ENCODE assay signal across 34 cellular contexts in genomic region chr10:68211635-68212034, GRCh38. TPM values are rescaled to one million over a fixed set of nuclear protein-coding genes. Genes with fewer than 3 reads are reported as not detected.
"Had no signal": no experiment of that assay in that cellular context is flagged by ENCODE, and none has a peak within 500 bp of the region (broad histone marks: within the 10 kb centered on the region; RNA-seq: fewer than 3 reads in every experiment).

No MANE protein-coding gene starts in this region.

- H3K27me3 ChIP-seq: ascending aorta, breast epithelium, cardiac muscle cell, colonic mucosa, esophagus squamous epithelium, gastrocnemius medialis, heart left ventricle had no signal

- DNase-seq: activated B cell treated with CpG ODN at 0.5 μM for 24 hours; activated CD4-positive, alpha-beta T cell treated with anti-CD3 and anti-CD28 coated beads for 48 hours; activated CD4-positive, alpha-beta T cell treated with anti-CD3 and anti-CD28 coated beads, Interleukin-2, amount 50 U/mL, for 1 hour; activated CD4-positive, alpha-beta T cell treated with anti-CD3 and anti-CD28 coated beads, Interleukin-2, amount 50 U/mL, for 48 hours; activated CD8-positive, alpha-beta memory T cell treated with anti-CD3 and anti-CD28 coated beads for 24 hours; activated CD8-positive, alpha-beta T cell treated with anti-CD3 and anti-CD28 coated beads for 36 hours; activated effector memory CD4-positive, alpha-beta T cell treated with Interleukin-2 at 50 U/mL for 16 hours; activated naive CD4-positive, alpha-beta T cell; activated naive CD4-positive, alpha-beta T cell treated with anti-CD3 and anti-CD28 coated beads, Interleukin-2, amount 10 ng/mL, durations not matched to agents 7 days and 5 days; activated naive CD8-positive, alpha-beta T cell treated with anti-CD3 and anti-CD28 coated beads, Interleukin-2, amount 10 ng/mL, durations not matched to agents 7 days and 5 days; activated T-cell treated with anti-CD3 and anti-CD28 coated beads, Interleukin-2, amount 50 U/mL, for 4 hours; central memory CD4-positive, alpha-beta T cell; cerebellar nuclear complex; colonic mucosa; effector CD8-positive, alpha-beta T cell; esophagus squamous epithelium; foreskin keratinocyte; gastrocnemius medialis; glutamatergic neuron; heart left ventricle; T1000; WERI-Rb-1 had no signal

- H3K27ac ChIP-seq: ascending aorta, breast epithelium, cardiac muscle cell, colonic mucosa, epithelial cell of prostate, esophagus squamous epithelium, foreskin keratinocyte, gastrocnemius medialis, heart left ventricle, WERI-Rb-1 had no signal

- H3K4me3 Mint-ChIP-seq: activated B cell treated with CpG ODN at 0.5 μM for 24 hours; activated CD8-positive, alpha-beta T cell treated with anti-CD3 and anti-CD28 coated beads for 36 hours; activated naive CD4-positive, alpha-beta T cell treated with anti-CD3 and anti-CD28 coated beads, Interleukin-2, amount 10 ng/mL, durations not matched to agents 7 days and 5 days; activated naive CD8-positive, alpha-beta T cell treated with anti-CD3 and anti-CD28 coated beads, Interleukin-2, amount 10 ng/mL, durations not matched to agents 7 days and 5 days; activated T-cell treated with anti-CD3 and anti-CD28 coated beads, Interleukin-2, amount 50 U/mL, for 4 hours; activated T-helper 17 cell treated with anti-CD3 and anti-CD28 coated beads, Interleukin-2, amount 50 U/mL, for 72 hours; brain; T-helper 1 cell treated with Interleukin-12 subunit alpha and Interleukin-12 subunit beta and Interleukin-4 antibody, amounts not matched to agents 30 μg/mL and 1 μg/mL, for 36 hours; T-helper 2 cell treated with Interferon-gamma antibody and Interleukin-4, amounts not matched to agents 5 μg/mL and 100 μg/mL, for 36 hours had no signal

- H3K4me1 ChIP-seq: ascending aorta, breast epithelium, colonic mucosa, esophagus squamous epithelium, foreskin keratinocyte, gastrocnemius medialis, heart left ventricle had no signal

- H3K27me3 Mint-ChIP-seq: activated CD8-positive, alpha-beta T cell treated with anti-CD3 and anti-CD28 coated beads for 36 hours; brain had no signal

- H3K36me3 ChIP-seq: ascending aorta, breast epithelium, cardiac muscle cell, colonic mucosa, esophagus squamous epithelium, WERI-Rb-1 had no signal

- H3K9me3 Mint-ChIP-seq: activated B cell treated with CpG ODN at 0.5 μM for 24 hours; activated CD8-positive, alpha-beta T cell treated with anti-CD3 and anti-CD28 coated beads for 36 hours; activated naive CD4-positive, alpha-beta T cell treated with anti-CD3 and anti-CD28 coated beads, Interleukin-2, amount 10 ng/mL, durations not matched to agents 7 days and 5 days; activated naive CD4-positive, alpha-beta T cell treated with anti-CD3 and anti-CD28 coated beads, Interleukin-2, amount 50 U/mL, for 72 hours; activated naive CD8-positive, alpha-beta T cell treated with anti-CD3 and anti-CD28 coated beads, Interleukin-2, amount 10 ng/mL, durations not matched to agents 7 days and 5 days; activated T-cell treated with anti-CD3 and anti-CD28 coated beads, Interleukin-2, amount 50 U/mL, for 4 hours; activated T-helper 17 cell treated with anti-CD3 and anti-CD28 coated beads, Interleukin-2, amount 50 U/mL, for 72 hours; brain; T-helper 1 cell treated with Interleukin-12 subunit alpha and Interleukin-12 subunit beta and Interleukin-4 antibody, amounts not matched to agents 30 μg/mL and 1 μg/mL, for 36 hours; T-helper 2 cell treated with Interferon-gamma antibody and Interleukin-4, amounts not matched to agents 5 μg/mL and 100 μg/mL, for 36 hours had no signal

- H3K4me3 ChIP-seq: ascending aorta, breast epithelium, cardiac muscle cell, colonic mucosa, esophagus squamous epithelium, gastrocnemius medialis, heart left ventricle had no signal

- H3K4me1 Mint-ChIP-seq: activated B cell treated with CpG ODN at 0.5 μM for 24 hours; activated naive CD4-positive, alpha-beta T cell treated with anti-CD3 and anti-CD28 coated beads, Interleukin-2, amount 10 ng/mL, durations not matched to agents 7 days and 5 days; activated naive CD8-positive, alpha-beta T cell treated with anti-CD3 and anti-CD28 coated beads, Interleukin-2, amount 10 ng/mL, durations not matched to agents 7 days and 5 days; activated T-helper 17 cell treated with anti-CD3 and anti-CD28 coated beads, Interleukin-2, amount 50 U/mL, for 72 hours had no signal

- H3K9me3 ChIP-seq: ascending aorta, breast epithelium, colonic mucosa, esophagus squamous epithelium, gastrocnemius medialis, heart left ventricle had no signal

- H3K36me3 Mint-ChIP-seq: activated naive CD4-positive, alpha-beta T cell treated with anti-CD3 and anti-CD28 coated beads, Interleukin-2, amount 10 ng/mL, durations not matched to agents 7 days and 5 days; activated naive CD4-positive, alpha-beta T cell treated with anti-CD3 and anti-CD28 coated beads, Interleukin-2, amount 50 U/mL, for 72 hours; activated naive CD8-positive, alpha-beta T cell treated with anti-CD3 and anti-CD28 coated beads, Interleukin-2, amount 10 ng/mL, durations not matched to agents 7 days and 5 days; brain had no signal

- ATAC-seq: activated CD4-positive, CD25-positive, alpha-beta regulatory T cell treated with anti-CD3 and anti-CD28 coated beads, Interleukin-2, amount 50 U/mL, for 24 hours; activated CD8-positive, alpha-beta T cell treated with anti-CD3 and anti-CD28 coated beads for 36 hours; activated naive CD4-positive, alpha-beta T cell treated with anti-CD3 and anti-CD28 coated beads, Interleukin-2, amount 50 U/mL, for 72 hours; activated T-cell treated with anti-CD3 and anti-CD28 coated beads, Interleukin-2, amount 50 U/mL, for 4 hours; activated T-helper 17 cell treated with anti-CD3 and anti-CD28 coated beads, Interleukin-2, amount 50 U/mL, for 72 hours; foreskin keratinocyte; gastrocnemius medialis had no signal

- H3K27ac Mint-ChIP-seq: activated B cell treated with CpG ODN at 0.5 μM for 24 hours; activated CD8-positive, alpha-beta T cell treated with anti-CD3 and anti-CD28 coated beads for 36 hours; activated naive CD4-positive, alpha-beta T cell treated with anti-CD3 and anti-CD28 coated beads, Interleukin-2, amount 10 ng/mL, durations not matched to agents 7 days and 5 days; activated naive CD4-positive, alpha-beta T cell treated with anti-CD3 and anti-CD28 coated beads, Interleukin-2, amount 50 U/mL, for 72 hours; activated naive CD8-positive, alpha-beta T cell treated with anti-CD3 and anti-CD28 coated beads, Interleukin-2, amount 10 ng/mL, durations not matched to agents 7 days and 5 days; activated T-helper 17 cell treated with anti-CD3 and anti-CD28 coated beads, Interleukin-2, amount 50 U/mL, for 72 hours; T-helper 1 cell treated with Interleukin-12 subunit alpha and Interleukin-12 subunit beta and Interleukin-4 antibody, amounts not matched to agents 30 μg/mL and 1 μg/mL, for 36 hours; T-helper 2 cell treated with Interferon-gamma antibody and Interleukin-4, amounts not matched to agents 5 μg/mL and 100 μg/mL, for 36 hours had no signal

RNA-seq across cellular contexts. Expression of gene ATOH7, which starts 20.3 kb away (rescaled TPM):
- total RNA-seq: activated B cell treated with CpG ODN at 0.5 μM for 24 hours; activated CD8-positive, alpha-beta T cell treated with anti-CD3 and anti-CD28 coated beads for 36 hours; activated naive CD4-positive, alpha-beta T cell treated with anti-CD3 and anti-CD28 coated beads, Interleukin-2, amount 50 U/mL, for 72 hours; activated naive CD8-positive, alpha-beta T cell treated with anti-CD3 and anti-CD28 coated beads, Interleukin-2, amount 10 ng/mL, durations not matched to agents 7 days and 5 days; activated T-cell treated with anti-CD3 and anti-CD28 coated beads, Interleukin-2, amount 50 U/mL, for 4 hours; activated T-helper 17 cell treated with anti-CD3 and anti-CD28 coated beads, Interleukin-2, amount 50 U/mL, for 72 hours; ascending aorta; cardiac muscle cell; dermis microvascular lymphatic vessel endothelial cell; endothelial cell of umbilical vein; esophagus squamous epithelium; gastrocnemius medialis had no signal
- polyA plus RNA-seq: endothelial cell of umbilical vein, foreskin keratinocyte, heart left ventricle had no signal
